Comparison of ENCODE assay signal across 8 cellular contexts in the genomic region with DNA sequence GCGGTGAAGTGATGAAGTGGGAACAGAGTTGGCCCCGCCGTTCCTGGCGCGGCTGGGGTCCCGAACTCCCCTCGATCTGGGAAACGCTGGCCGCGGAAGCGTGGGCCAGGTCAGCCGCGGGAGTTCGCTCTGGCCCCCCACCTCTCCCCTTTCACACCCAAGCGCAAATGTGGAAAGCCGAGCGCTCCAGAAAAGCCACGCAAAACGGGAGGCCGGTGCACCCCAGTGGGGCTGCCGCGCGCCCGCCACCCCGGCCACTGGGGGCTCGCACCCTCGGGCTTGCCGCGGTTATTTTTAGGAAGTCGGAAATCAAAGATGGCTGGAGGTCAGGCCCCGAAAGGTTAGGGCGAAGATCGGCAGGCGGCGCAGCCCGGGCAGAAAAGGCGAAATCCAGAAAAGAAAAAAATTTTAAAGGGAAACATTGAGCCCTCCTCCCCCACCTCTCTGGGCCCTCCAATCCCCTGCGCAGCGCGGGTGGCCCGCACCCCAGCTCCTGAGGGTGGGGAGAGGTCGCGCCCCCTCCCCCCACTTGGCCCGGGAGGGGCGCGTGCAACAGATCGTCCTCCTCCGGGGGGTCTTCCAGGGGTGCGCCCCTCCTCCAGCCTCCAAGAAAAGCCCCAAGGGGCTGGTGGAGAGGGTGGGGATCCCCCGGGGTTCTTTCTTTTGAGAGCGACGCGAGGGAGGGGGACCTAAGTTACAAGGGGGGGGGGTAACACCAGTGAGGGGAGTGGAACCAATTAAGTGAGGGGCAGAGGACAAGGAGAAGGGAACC. TPM values are rescaled to one million over a fixed set of nuclear protein-coding genes. Genes with fewer than 3 reads are reported as not detected.
DNase-seq lines count a peak whose midpoint lies in the region; ATAC-seq and TF ChIP-seq lines count a peak whose summit lies in the region.

No MANE protein-coding gene starts in this region.

- H3K27me3 Mint-ChIP-seq in effector memory CD8-positive, alpha-beta T cell = peaks cover 51 to 80% of the 10 kb centered on the region in 2 donors
- peaks cover 62% of the 10 kb centered on the region for H3K27me3 Mint-ChIP-seq in nephron (ENCODE audit: low read depth)

- DNase-seq in AG10803 (ENCODE audit: low read depth) (no peak), M059J (ENCODE audit: low read depth) (peak; percentile 33), SHP77 treated with DMSO at 0.1 percent for 48 hours (lab: John Stamatoyannopoulos, UW) (no peak), NCI-H1105 treated with DMSO at 0.1 percent for 48 hours (lab: John Stamatoyannopoulos, UW) (no peak)
- DNase-seq in effector memory CD8-positive, alpha-beta T cell = no peak

- H3K36me3 Mint-ChIP-seq in effector memory CD8-positive, alpha-beta T cell (ENCODE audit: insufficient read depth) = no peaks in the 10 kb centered on the region
- no peaks in the 10 kb centered on the region for H3K36me3 Mint-ChIP-seq in nephron (ENCODE audit: low read depth)

- peak overlapping the region; percentile 77 to 83 for H3K4me3 Mint-ChIP-seq in effector memory CD8-positive, alpha-beta T cell
- H3K4me3 Mint-ChIP-seq in nephron = peak overlapping the region; percentile 88 to 91 (median 90)

- peak overlapping the region; percentile 66 for H3K4me3 ChIP-seq in AG10803 (ENCODE audit: low read length)

- ATAC-seq in effector memory CD8-positive, alpha-beta T cell (replicated peaks) = no peak
- no peak for ATAC-seq in HG03342 (IDR thresholded peaks at IDR 0.05; ENCODE audit: unreplicated experiment)
- ATAC-seq in HG02642 (IDR thresholded peaks at IDR 0.05; ENCODE audit: poor library complexity, unreplicated experiment) = no peak

- H3K4me1 Mint-ChIP-seq in effector memory CD8-positive, alpha-beta T cell (ENCODE audit: low read depth in 2 of 2) = peaks cover 6 to 8% of the 10 kb centered on the region in 2 donors
- H3K4me1 Mint-ChIP-seq in nephron = peaks cover 36% of the 10 kb centered on the region

- no peaks in the 10 kb centered on the region for H3K9me3 Mint-ChIP-seq in effector memory CD8-positive, alpha-beta T cell
- no peaks in the 10 kb centered on the region for H3K9me3 Mint-ChIP-seq in nephron

- TF ChIP-seq CTCF in AG10803 (conservative IDR thresholded peaks at IDR 0.05; ENCODE audit: low read length) (peak; percentile 33), nephron (IDR thresholded peaks at IDR 0.05; ENCODE audit: unreplicated experiment in 3 of 3) (no peak)

- no peak overlapping the region for H3K27ac Mint-ChIP-seq in effector memory CD8-positive, alpha-beta T cell
- peak overlapping the region in 1 of 3 experiments; percentile 87 for H3K27ac Mint-ChIP-seq in nephron

RNA-seq across cellular contexts. Expression of gene SALL4, which starts 0.9 kb away (rescaled TPM):
- 1.6 and 2.4 TPM in 2 replicates for total RNA-seq in M059J (2014; rRNA removed; shearing (Covaris generic))

RNA-seq across cellular contexts. Expression of gene ATP9A, which starts 33.2 kb away (rescaled TPM):
- 11.0 and 20.6 TPM in 2 replicates for total RNA-seq in M059J (2014; rRNA removed; shearing (Covaris generic))
